In the genomic region with DNA sequence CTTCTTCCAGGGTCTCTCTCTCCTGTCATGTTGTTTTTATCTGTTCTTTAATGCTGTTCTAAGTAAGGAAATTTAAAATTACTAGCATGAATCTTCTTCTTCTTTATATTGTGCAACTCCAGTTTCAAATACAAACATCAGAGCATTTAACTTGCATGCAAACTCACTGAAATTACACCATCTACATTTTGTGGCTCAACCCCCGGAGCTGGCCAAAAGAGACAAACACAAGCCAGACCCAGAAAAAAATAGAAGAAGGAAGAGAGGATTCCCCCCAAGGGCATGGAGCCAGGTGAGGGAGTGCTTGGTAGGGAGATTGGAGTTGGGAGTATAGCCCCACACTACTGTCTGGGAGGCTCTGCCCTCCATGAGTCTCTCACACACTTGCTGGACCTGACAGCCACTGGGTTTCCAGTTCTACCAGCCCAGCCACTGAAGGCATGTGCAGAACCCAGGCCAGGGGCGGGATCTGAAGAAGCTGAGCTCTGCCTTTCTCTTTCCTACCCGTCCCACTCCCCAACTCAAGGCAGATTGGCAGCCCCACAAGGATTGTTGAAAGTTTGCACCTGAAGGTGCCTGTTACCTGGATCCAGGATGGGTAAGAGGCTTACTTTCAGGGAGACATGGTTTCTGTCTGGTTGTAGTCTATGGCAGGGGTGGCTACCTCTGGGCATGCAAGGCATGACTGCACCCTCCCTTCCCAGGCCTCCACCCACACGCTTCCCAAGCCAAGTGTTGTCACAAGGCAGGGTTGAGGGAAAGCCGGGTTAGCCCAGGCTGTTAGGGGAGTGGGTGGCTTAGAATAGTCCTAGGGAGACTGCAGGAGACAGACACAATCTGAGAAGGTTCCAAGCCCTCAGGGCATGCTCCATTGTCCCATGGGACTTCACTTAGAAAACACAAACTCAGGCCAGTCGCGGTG, we compare ENCODE assay signal across 16 cellular contexts.
DNase-seq lines count a peak whose midpoint lies in the region; ATAC-seq, FAIRE-seq and TF ChIP-seq lines count a peak whose summit lies in the region.
"Had no signal": no experiment of that assay in that cellular context is flagged by ENCODE, and none has a peak within 500 bp of the region (broad histone marks: within the 10 kb centered on the region; RNA-seq: fewer than 3 reads in every experiment).

No MANE protein-coding gene starts in this region.

- peak; percentile 61 for DNase-seq in AG20443 (ENCODE audit: low spot score)
- peak; percentile 24 for DNase-seq in MG63
- peak; percentile 30 for DNase-seq in epidermal melanocyte (ENCODE audit: insufficient read length, low spot score)
- DNase-seq in omental fat pad (ENCODE audit: low spot score), result no peak
- no peak for DNase-seq in NCI-H526 treated with DMSO at 0.1 percent for 48 hours (lab: John Stamatoyannopoulos, UW)
- no peak for DNase-seq in glutamatergic neuron
- DNase-seq in HTR-8/SVneo (ENCODE audit: insufficient read length, low spot score), result no peak
- DNase-seq: activated CD4-positive, alpha-beta T cell treated with anti-CD3 and anti-CD28 coated beads for 4 hours; activated naive CD8-positive, alpha-beta T cell treated with anti-CD3 and anti-CD28 coated beads, Interleukin-2, amount 50 U/mL, for 24 hours; DMS79 treated with DMSO at 0.1 percent for 48 hours; NCI-H1105 treated with DMSO at 0.1 percent for 48 hours; Peyer's patch; posterior cingulate gyrus had no signal

- peaks cover 1% of the 10 kb centered on the region for H3K9me3 Mint-ChIP-seq in glutamatergic neuron (ENCODE audit: unreplicated experiment)

- no peak overlapping the region for H3K4me3 ChIP-seq in MG63
- H3K4me3 ChIP-seq: BLaER1, Peyer's patch, thyroid gland had no signal

- no peaks in the 10 kb centered on the region for H3K27me3 Mint-ChIP-seq in glutamatergic neuron (ENCODE audit: unreplicated experiment)
- H3K27me3 Mint-ChIP-seq: activated naive CD8-positive, alpha-beta T cell treated with anti-CD3 and anti-CD28 coated beads, Interleukin-2, amount 50 U/mL, for 24 hours had no signal

- H3K9me3 ChIP-seq in MG63, result no peaks in the 10 kb centered on the region
- H3K9me3 ChIP-seq: BLaER1, Peyer's patch, thyroid gland had no signal

- ATAC-seq in omental fat pad (ENCODE audit: low FRiP score) (peak; percentile 72), HG03457 (IDR thresholded peaks at IDR 0.05; ENCODE audit: unreplicated experiment) (no peak)
- ATAC-seq: activated naive CD8-positive, alpha-beta T cell treated with anti-CD3 and anti-CD28 coated beads, Interleukin-2, amount 50 U/mL, for 24 hours had no signal

- H3K27ac Mint-ChIP-seq in glutamatergic neuron (ENCODE audit: unreplicated experiment), result no peak overlapping the region
- H3K27ac Mint-ChIP-seq: activated naive CD8-positive, alpha-beta T cell treated with anti-CD3 and anti-CD28 coated beads, Interleukin-2, amount 50 U/mL, for 24 hours had no signal

- H3K27me3 ChIP-seq in MG63, result no peaks in the 10 kb centered on the region
- H3K27me3 ChIP-seq: BLaER1, Peyer's patch, thyroid gland had no signal

- H3K4me1 Mint-ChIP-seq in glutamatergic neuron (ENCODE audit: low read depth, unreplicated experiment), result no peaks in the 10 kb centered on the region
- H3K4me1 Mint-ChIP-seq: activated naive CD8-positive, alpha-beta T cell treated with anti-CD3 and anti-CD28 coated beads, Interleukin-2, amount 50 U/mL, for 24 hours had no signal

- TF ChIP-seq CTCF in omental fat pad (IDR thresholded peaks at IDR 0.05) (no peak), glutamatergic neuron (IDR thresholded peaks at IDR 0.05; ENCODE audit: partially characterized antibody, unreplicated experiment) (no peak)

- no peak for FAIRE-seq in HTR-8/SVneo (lab: Jason Lieb, UNC)

- H3K4me3 Mint-ChIP-seq in glutamatergic neuron (ENCODE audit: unreplicated experiment), result no peak overlapping the region
- H3K4me3 Mint-ChIP-seq: activated naive CD8-positive, alpha-beta T cell treated with anti-CD3 and anti-CD28 coated beads, Interleukin-2, amount 50 U/mL, for 24 hours had no signal

- H3K36me3 ChIP-seq in MG63, result no peaks in the 10 kb centered on the region
- H3K36me3 ChIP-seq: BLaER1, Peyer's patch, thyroid gland had no signal

- no peaks in the 10 kb centered on the region for H3K36me3 Mint-ChIP-seq in glutamatergic neuron (ENCODE audit: unreplicated experiment)

Comparison
In these comparisons a context has a peak if more than half of its experiments do, and no peak if none do; other contexts are left out.
1. DNase-seq: peak in AG20443 (single experiment), MG63 (single experiment) and epidermal melanocyte (single experiment); none in omental fat pad (single experiment), NCI-H526 treated with DMSO at 0.1 percent for 48 hours (single experiment), glutamatergic neuron (single experiment) and HTR-8/SVneo (single experiment).